ENCODE assay signal across 25 cellular contexts in genomic region chr7:39574673-39575349, GRCh38.
"Had no signal": no experiment of that assay in that cellular context is flagged by ENCODE, and none has a peak within 500 bp of the region (broad histone marks: within the 10 kb centered on the region; RNA-seq: fewer than 3 reads in every experiment).

No MANE protein-coding gene starts in this region.

- DNase-seq: dorsolateral prefrontal cortex; effector CD4-positive, alpha-beta T cell; foreskin keratinocyte; heart left ventricle; kidney; natural killer cell; occipital lobe; ovary; posterior cingulate gyrus; retina; right lobe of liver; small intestine; stimulated activated CD4-positive, alpha-beta T cell treated with anti-CD3 and anti-CD28 coated beads, Interleukin-15, amount 100 ng/mL, for 24 hours; stimulated activated CD4-positive, alpha-beta T cell treated with anti-CD3 and anti-CD28 coated beads, Interleukin-2, amount 100 ng/mL, for 48 hours; stimulated activated naive CD4-positive, alpha-beta T cell; stimulated activated naive CD8-positive, alpha-beta T cell treated with anti-CD3 and anti-CD28 coated beads, Interleukin-15, amount 100 ng/mL, for 72 hours; transverse colon had no signal

- H3K4me1 ChIP-seq: esophagus muscularis mucosa, foreskin keratinocyte, gastroesophageal sphincter, heart left ventricle, right lobe of liver, suprapubic skin, transverse colon, vagina had no signal

- H3K36me3 Mint-ChIP-seq: natural killer cell had no signal

- H3K27me3 Mint-ChIP-seq: memory B cell; stimulated activated naive CD8-positive, alpha-beta T cell treated with anti-CD3 and anti-CD28 coated beads, Interleukin-15, amount 100 ng/mL, for 72 hours had no signal

- H3K27me3 ChIP-seq: dorsolateral prefrontal cortex, esophagus muscularis mucosa, foreskin keratinocyte, gastroesophageal sphincter, heart left ventricle, hepatocyte, ovary, right lobe of liver, suprapubic skin, transverse colon, vagina had no signal

- H3K27ac Mint-ChIP-seq: stimulated activated naive CD8-positive, alpha-beta T cell treated with anti-CD3 and anti-CD28 coated beads, Interleukin-15, amount 100 ng/mL, for 72 hours had no signal

- H3K4me3 Mint-ChIP-seq: memory B cell; natural killer cell; stimulated activated naive CD8-positive, alpha-beta T cell treated with anti-CD3 and anti-CD28 coated beads, Interleukin-15, amount 100 ng/mL, for 72 hours had no signal

- H2AFZ ChIP-seq: hepatocyte had no signal

- H3K4me2 ChIP-seq: hepatocyte had no signal

- H3K9me3 ChIP-seq: esophagus muscularis mucosa, gastroesophageal sphincter, heart left ventricle, ovary, right lobe of liver, suprapubic skin, transverse colon, vagina had no signal

- H3K27ac ChIP-seq: dorsolateral prefrontal cortex, esophagus muscularis mucosa, foreskin keratinocyte, gastroesophageal sphincter, heart left ventricle, hepatocyte, ovary, right lobe of liver, suprapubic skin, transverse colon, vagina had no signal

- H3K9me3 Mint-ChIP-seq: memory B cell; natural killer cell; stimulated activated naive CD8-positive, alpha-beta T cell treated with anti-CD3 and anti-CD28 coated beads, Interleukin-15, amount 100 ng/mL, for 72 hours had no signal

- H3K79me2 ChIP-seq: hepatocyte had no signal

- ATAC-seq: foreskin keratinocyte; gastroesophageal sphincter; heart left ventricle; left lobe of liver; natural killer cell; right lobe of liver; stimulated activated naive CD8-positive, alpha-beta T cell treated with anti-CD3 and anti-CD28 coated beads, Interleukin-15, amount 100 ng/mL, for 72 hours had no signal

- H3K36me3 ChIP-seq: ovary had no signal

- H3K4me3 ChIP-seq: dorsolateral prefrontal cortex, esophagus muscularis mucosa, gastroesophageal sphincter, heart left ventricle, hepatocyte, lung, ovary, right lobe of liver, suprapubic skin, transverse colon, vagina had no signal

- H3K4me1 Mint-ChIP-seq: memory B cell, natural killer cell had no signal
